Comparison of ENCODE assay signal across 1 cellular context in genomic region chr2:173965372-173966025, GRCh38.
TF ChIP-seq lines count a peak whose summit lies in the region.

Gene SP3, minus strand, starts transcription at chr2:173965373. Its CDS starts 202 bp downstream, at chr2:173965171.

TF ChIP-seq in HEK293, 187 proteins besides CTCF, POLR2A, EP300 and RAD21 (continued from another document and continues in another):
- no peak for TF ChIP-seq ATF2 (tag by site-specific recombination; IDR thresholded peaks at IDR 0.05; ENCODE audit: low read depth)
- TF ChIP-seq ZNF791 (tag by site-specific recombination; IDR thresholded peaks at IDR 0.05) = no peak
- TF ChIP-seq ZNF311 (tag by site-specific recombination; IDR thresholded peaks at IDR 0.05; ENCODE audit: borderline replicate concordance) = no peak
- TF ChIP-seq SETDB1 (IDR thresholded peaks at IDR 0.05; ENCODE audit: insufficient read length, low read length) = no peak
- TF ChIP-seq ZNF138 (tag by site-specific recombination; IDR thresholded peaks at IDR 0.05; ENCODE audit: borderline replicate concordance) = no peak
- TF ChIP-seq BCL6B (tag by site-specific recombination; IDR thresholded peaks at IDR 0.05) = no peak
- 0 out of 2 replicates have a peak, but pooled peaks have one; percentile 32 for TF ChIP-seq ZNF423 (tag by site-specific recombination; IDR thresholded peaks at IDR 0.05)
- no peak for TF ChIP-seq ZSCAN16 (tag by site-specific recombination; IDR thresholded peaks at IDR 0.05)
- peak; percentile 47; the same call in 1 of the 2 replicates for TF ChIP-seq GLIS1 (tag by site-specific recombination; IDR thresholded peaks at IDR 0.05)
- peak; percentile 72 for TF ChIP-seq ZNF600 (tag by site-specific recombination; IDR thresholded peaks at IDR 0.05)
- TF ChIP-seq ZNF544 (tag by site-specific recombination; IDR thresholded peaks at IDR 0.05) = no peak
- TF ChIP-seq ZBTB21 (tag by site-specific recombination; IDR thresholded peaks at IDR 0.05) = no peak
- no peak for TF ChIP-seq ZNF585B (tag by site-specific recombination; IDR thresholded peaks at IDR 0.05)
- TF ChIP-seq ZNF48 (tag by site-specific recombination; IDR thresholded peaks at IDR 0.05) = no peak
- TF ChIP-seq ZNF529 (tag by site-specific recombination; IDR thresholded peaks at IDR 0.05; ENCODE audit: insufficient replicate concordance) = no peak
- TF ChIP-seq ZNF792 (tag by site-specific recombination; IDR thresholded peaks at IDR 0.05) = no peak
- TF ChIP-seq ZSCAN18 (tag by site-specific recombination; IDR thresholded peaks at IDR 0.05) = no peak
- no peak for TF ChIP-seq ZNF214 (tag by site-specific recombination; IDR thresholded peaks at IDR 0.05; ENCODE audit: borderline replicate concordance)
- TF ChIP-seq KLF1 (tag by site-specific recombination; IDR thresholded peaks at IDR 0.05) = no peak
- no peak for TF ChIP-seq ZNF211 (tag by site-specific recombination; IDR thresholded peaks at IDR 0.05; ENCODE audit: low read depth)
- TF ChIP-seq ZNF354C (tag by site-specific recombination; IDR thresholded peaks at IDR 0.05; ENCODE audit: borderline replicate concordance, low read depth) = no peak
- TF ChIP-seq ZBTB1 (tag by site-specific recombination; IDR thresholded peaks at IDR 0.05) = no peak
- no peak for TF ChIP-seq ZNF274 (IDR thresholded peaks at IDR 0.05; ENCODE audit: low read length)
- no peak for TF ChIP-seq ZNF274 (tag by site-specific recombination; IDR thresholded peaks at IDR 0.05; ENCODE audit: borderline replicate concordance)
- TF ChIP-seq FEZF1 (tag by site-specific recombination; IDR thresholded peaks at IDR 0.05) = no peak
- no peak for TF ChIP-seq MYNN (tag by site-specific recombination; IDR thresholded peaks at IDR 0.05; ENCODE audit: borderline replicate concordance)
- TF ChIP-seq ZNF155 (tag by site-specific recombination; IDR thresholded peaks at IDR 0.05) = no peak
- TF ChIP-seq ZNF530 (tag by site-specific recombination; IDR thresholded peaks at IDR 0.05; ENCODE audit: low read depth) = no peak
- TF ChIP-seq BCL11A (tag by site-specific recombination; IDR thresholded peaks at IDR 0.05; ENCODE audit: low read depth) = no peak
- TF ChIP-seq INSM2 (tag by site-specific recombination; IDR thresholded peaks at IDR 0.05) = no peak
- no peak for TF ChIP-seq ZNF350 (tag by site-specific recombination; IDR thresholded peaks at IDR 0.05)
- TF ChIP-seq ZNF184 (tag by site-specific recombination; IDR thresholded peaks at IDR 0.05) = no peak
- no peak for TF ChIP-seq ZNF560 (tag by site-specific recombination; IDR thresholded peaks at IDR 0.05; ENCODE audit: borderline replicate concordance)
- TF ChIP-seq PBX3 (CRISPR knock-in tag; IDR thresholded peaks at IDR 0.05) = peak; percentile 93
- peak; percentile 94 for TF ChIP-seq ZNF341 (tag by site-specific recombination; IDR thresholded peaks at IDR 0.05; ENCODE audit: low read depth)
- peak; percentile 89 for TF ChIP-seq PATZ1 (tag by site-specific recombination; IDR thresholded peaks at IDR 0.05)
- TF ChIP-seq ZNF157 (tag by site-specific recombination; IDR thresholded peaks at IDR 0.05) = no peak
- no peak for TF ChIP-seq ZNF747 (tag by site-specific recombination; IDR thresholded peaks at IDR 0.05)
- TF ChIP-seq MEIS1 (CRISPR knock-in tag; IDR thresholded peaks at IDR 0.05; ENCODE audit: borderline replicate concordance) = no peak
- no peak for TF ChIP-seq HOXA7 (CRISPR knock-in tag; IDR thresholded peaks at IDR 0.05; ENCODE audit: borderline replicate concordance)
- no peak for TF ChIP-seq ZNF148 (tag by site-specific recombination; IDR thresholded peaks at IDR 0.05; ENCODE audit: borderline replicate concordance)
- no peak for TF ChIP-seq TRIM28 (IDR thresholded peaks at IDR 0.05; ENCODE audit: borderline replicate concordance, low read length)
- TF ChIP-seq ZSCAN30 (tag by site-specific recombination; IDR thresholded peaks at IDR 0.05) = peak; percentile 73
- TF ChIP-seq ZNF202 (tag by site-specific recombination; IDR thresholded peaks at IDR 0.05; ENCODE audit: borderline replicate concordance) = no peak
- TF ChIP-seq ZBTB20 (tag by site-specific recombination; IDR thresholded peaks at IDR 0.05) = peak; percentile 95
- peak; percentile 23; the same call in 1 of the 2 replicates for TF ChIP-seq ZBTB10 (tag by site-specific recombination; IDR thresholded peaks at IDR 0.05)
- TF ChIP-seq ZNF596 (tag by site-specific recombination; IDR thresholded peaks at IDR 0.05) = no peak
- TF ChIP-seq ZNF488 (tag by site-specific recombination; IDR thresholded peaks at IDR 0.05) = no peak
- peak; percentile 92 for TF ChIP-seq ZNF335 (tag by site-specific recombination; conservative IDR thresholded peaks at IDR 0.05)
- TF ChIP-seq SP3 (tag by site-specific recombination; IDR thresholded peaks at IDR 0.05) = peak; percentile 53
- TF ChIP-seq ZSCAN5A (tag by site-specific recombination; IDR thresholded peaks at IDR 0.05) = no peak; the same call in 1 of the 2 replicates
